In the genomic region with DNA sequence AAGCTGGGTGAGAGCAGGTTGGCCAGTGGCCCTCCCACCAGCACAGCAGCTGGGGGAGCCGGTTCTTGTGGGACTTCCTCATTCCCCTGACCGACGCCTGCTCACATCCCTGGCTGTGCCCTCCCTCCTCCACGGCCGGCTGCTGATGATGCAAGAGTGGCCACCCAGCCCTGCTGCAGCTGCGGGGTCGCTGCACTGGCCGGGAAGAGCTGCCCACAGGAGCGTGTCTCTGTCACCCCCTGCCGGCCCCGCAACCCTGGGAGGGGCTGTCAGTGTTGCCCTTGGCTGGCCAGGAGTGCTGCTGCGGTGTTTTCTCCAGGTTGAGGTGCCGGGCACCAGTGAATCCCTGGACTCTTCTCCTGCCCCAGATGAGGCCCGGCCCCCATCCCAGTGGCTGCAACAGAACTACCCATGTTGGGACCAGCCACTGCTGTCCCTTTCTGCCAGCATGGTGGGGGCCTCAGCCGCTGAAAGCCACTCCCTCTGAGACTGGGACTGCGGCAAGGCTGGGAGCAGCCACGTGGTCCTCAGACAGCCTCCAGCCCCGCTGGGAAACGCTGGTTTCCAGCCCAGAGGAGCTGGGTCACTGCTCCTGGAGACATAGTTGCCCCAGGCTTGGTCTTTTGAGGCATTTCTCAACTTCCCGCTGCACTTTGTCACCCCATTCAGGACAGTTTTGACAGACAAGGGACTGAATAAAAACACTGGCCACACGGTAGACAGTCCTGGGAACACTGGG, we compare ENCODE assay signal across 1 cellular context.
A peak's percentile ranks its signal among the peaks of the same experiment; 100 is the strongest.
TF ChIP-seq lines count a peak whose summit lies in the region.

No MANE protein-coding gene starts in this region.

TF ChIP-seq in K562, 482 proteins besides CTCF, POLR2A, EP300 and RAD21 (continues in another document):
- TF ChIP-seq TAF15 (IDR thresholded peaks at IDR 0.05; ENCODE audit: low read depth, low read length) (no peak), ZNF699 (CRISPR knock-in tag; IDR thresholded peaks at IDR 0.05; ENCODE audit: insufficient replicate concordance) (no peak), NR2C2 (CRISPR knock-in tag; IDR thresholded peaks at IDR 0.05) (no peak), NR2C2 (tag; IDR thresholded peaks at IDR 0.05) (no peak; the same call in 1 of the 2 replicates), ZBTB8A (IDR thresholded peaks at IDR 0.05; ENCODE audit: partially characterized antibody) (no peak), BHLHE40 (IDR thresholded peaks at IDR 0.05; ENCODE audit: low read length) (peak; percentile 60), MAZ (CRISPR knock-in tag; conservative IDR thresholded peaks at IDR 0.05 in 1 of 2, IDR thresholded peaks at IDR 0.05 in 1 of 2) (peak; percentile 78 to 86), NFE2 (IDR thresholded peaks at IDR 0.05; ENCODE audit: low read depth) (no peak), U2AF1 (optimal IDR thresholded peaks at IDR 0.05; ENCODE audit: low read depth, low read length) (no peak), EP400 (IDR thresholded peaks at IDR 0.05) (peak; percentile 92), MYBL2 (IDR thresholded peaks at IDR 0.05; ENCODE audit: low read depth) (no peak), MYBL2 (CRISPR knock-in tag; IDR thresholded peaks at IDR 0.05; ENCODE audit: borderline replicate concordance) (no peak), TBP (optimal IDR thresholded peaks at IDR 0.05; ENCODE audit: low read depth, low read length) (peak; percentile 52), IRF2 (CRISPR knock-in tag; IDR thresholded peaks at IDR 0.05) (no peak), MCM7 (IDR thresholded peaks at IDR 0.05) (no peak), TRIM28 (IDR thresholded peaks at IDR 0.05) (no peak), C11orf30 (IDR thresholded peaks at IDR 0.05; ENCODE audit: low read depth) (peak; percentile 20; the same call in 1 of the 2 replicates), MED1 (CRISPR knock-in tag; IDR thresholded peaks at IDR 0.05; ENCODE audit: borderline replicate concordance) (no peak), HDAC2 (IDR thresholded peaks at IDR 0.05) (peak; percentile 67), ZNF507 (tag; conservative IDR thresholded peaks at IDR 0.05) (no peak), SRSF7 (optimal IDR thresholded peaks at IDR 0.05; ENCODE audit: low read depth, low read length) (no peak), RFX1 (IDR thresholded peaks at IDR 0.05) (no peak), GABPA (tag; conservative IDR thresholded peaks at IDR 0.05; ENCODE audit: low read depth) (0 out of 2 replicates have a peak, but pooled peaks have one; percentile 25), BRD9 (IDR thresholded peaks at IDR 0.05; ENCODE audit: low read depth, partially characterized antibody) (no peak), ZFP30 (CRISPR knock-in tag; IDR thresholded peaks at IDR 0.05; ENCODE audit: borderline replicate concordance) (no peak), SMARCA4 (IDR thresholded peaks at IDR 0.05) (peak; percentile 38; the same call in 1 of the 2 replicates), HDAC6 (IDR thresholded peaks at IDR 0.05; ENCODE audit: low read depth, low read length) (no peak), TCF3 (CRISPR knock-in tag; IDR thresholded peaks at IDR 0.05) (peak; percentile 36; the same call in 1 of the 2 replicates)
- TF ChIP-seq, protein P1, sequence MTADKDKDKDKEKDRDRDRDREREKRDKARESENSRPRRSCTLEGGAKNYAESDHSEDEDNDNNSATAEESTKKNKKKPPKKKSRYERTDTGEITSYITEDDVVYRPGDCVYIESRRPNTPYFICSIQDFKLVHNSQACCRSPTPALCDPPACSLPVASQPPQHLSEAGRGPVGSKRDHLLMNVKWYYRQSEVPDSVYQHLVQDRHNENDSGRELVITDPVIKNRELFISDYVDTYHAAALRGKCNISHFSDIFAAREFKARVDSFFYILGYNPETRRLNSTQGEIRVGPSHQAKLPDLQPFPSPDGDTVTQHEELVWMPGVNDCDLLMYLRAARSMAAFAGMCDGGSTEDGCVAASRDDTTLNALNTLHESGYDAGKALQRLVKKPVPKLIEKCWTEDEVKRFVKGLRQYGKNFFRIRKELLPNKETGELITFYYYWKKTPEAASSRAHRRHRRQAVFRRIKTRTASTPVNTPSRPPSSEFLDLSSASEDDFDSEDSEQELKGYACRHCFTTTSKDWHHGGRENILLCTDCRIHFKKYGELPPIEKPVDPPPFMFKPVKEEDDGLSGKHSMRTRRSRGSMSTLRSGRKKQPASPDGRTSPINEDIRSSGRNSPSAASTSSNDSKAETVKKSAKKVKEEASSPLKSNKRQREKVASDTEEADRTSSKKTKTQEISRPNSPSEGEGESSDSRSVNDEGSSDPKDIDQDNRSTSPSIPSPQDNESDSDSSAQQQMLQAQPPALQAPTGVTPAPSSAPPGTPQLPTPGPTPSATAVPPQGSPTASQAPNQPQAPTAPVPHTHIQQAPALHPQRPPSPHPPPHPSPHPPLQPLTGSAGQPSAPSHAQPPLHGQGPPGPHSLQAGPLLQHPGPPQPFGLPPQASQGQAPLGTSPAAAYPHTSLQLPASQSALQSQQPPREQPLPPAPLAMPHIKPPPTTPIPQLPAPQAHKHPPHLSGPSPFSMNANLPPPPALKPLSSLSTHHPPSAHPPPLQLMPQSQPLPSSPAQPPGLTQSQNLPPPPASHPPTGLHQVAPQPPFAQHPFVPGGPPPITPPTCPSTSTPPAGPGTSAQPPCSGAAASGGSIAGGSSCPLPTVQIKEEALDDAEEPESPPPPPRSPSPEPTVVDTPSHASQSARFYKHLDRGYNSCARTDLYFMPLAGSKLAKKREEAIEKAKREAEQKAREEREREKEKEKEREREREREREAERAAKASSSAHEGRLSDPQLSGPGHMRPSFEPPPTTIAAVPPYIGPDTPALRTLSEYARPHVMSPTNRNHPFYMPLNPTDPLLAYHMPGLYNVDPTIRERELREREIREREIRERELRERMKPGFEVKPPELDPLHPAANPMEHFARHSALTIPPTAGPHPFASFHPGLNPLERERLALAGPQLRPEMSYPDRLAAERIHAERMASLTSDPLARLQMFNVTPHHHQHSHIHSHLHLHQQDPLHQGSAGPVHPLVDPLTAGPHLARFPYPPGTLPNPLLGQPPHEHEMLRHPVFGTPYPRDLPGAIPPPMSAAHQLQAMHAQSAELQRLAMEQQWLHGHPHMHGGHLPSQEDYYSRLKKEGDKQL (CRISPR knock-in tag; IDR thresholded peaks at IDR 0.05; ENCODE audit: borderline replicate concordance), result no peak
- TF ChIP-seq, protein P2, sequence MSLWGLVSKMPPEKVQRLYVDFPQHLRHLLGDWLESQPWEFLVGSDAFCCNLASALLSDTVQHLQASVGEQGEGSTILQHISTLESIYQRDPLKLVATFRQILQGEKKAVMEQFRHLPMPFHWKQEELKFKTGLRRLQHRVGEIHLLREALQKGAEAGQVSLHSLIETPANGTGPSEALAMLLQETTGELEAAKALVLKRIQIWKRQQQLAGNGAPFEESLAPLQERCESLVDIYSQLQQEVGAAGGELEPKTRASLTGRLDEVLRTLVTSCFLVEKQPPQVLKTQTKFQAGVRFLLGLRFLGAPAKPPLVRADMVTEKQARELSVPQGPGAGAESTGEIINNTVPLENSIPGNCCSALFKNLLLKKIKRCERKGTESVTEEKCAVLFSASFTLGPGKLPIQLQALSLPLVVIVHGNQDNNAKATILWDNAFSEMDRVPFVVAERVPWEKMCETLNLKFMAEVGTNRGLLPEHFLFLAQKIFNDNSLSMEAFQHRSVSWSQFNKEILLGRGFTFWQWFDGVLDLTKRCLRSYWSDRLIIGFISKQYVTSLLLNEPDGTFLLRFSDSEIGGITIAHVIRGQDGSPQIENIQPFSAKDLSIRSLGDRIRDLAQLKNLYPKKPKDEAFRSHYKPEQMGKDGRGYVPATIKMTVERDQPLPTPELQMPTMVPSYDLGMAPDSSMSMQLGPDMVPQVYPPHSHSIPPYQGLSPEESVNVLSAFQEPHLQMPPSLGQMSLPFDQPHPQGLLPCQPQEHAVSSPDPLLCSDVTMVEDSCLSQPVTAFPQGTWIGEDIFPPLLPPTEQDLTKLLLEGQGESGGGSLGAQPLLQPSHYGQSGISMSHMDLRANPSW (CRISPR knock-in tag; IDR thresholded peaks at IDR 0.05), result no peak
- TF ChIP-seq, protein P3, sequence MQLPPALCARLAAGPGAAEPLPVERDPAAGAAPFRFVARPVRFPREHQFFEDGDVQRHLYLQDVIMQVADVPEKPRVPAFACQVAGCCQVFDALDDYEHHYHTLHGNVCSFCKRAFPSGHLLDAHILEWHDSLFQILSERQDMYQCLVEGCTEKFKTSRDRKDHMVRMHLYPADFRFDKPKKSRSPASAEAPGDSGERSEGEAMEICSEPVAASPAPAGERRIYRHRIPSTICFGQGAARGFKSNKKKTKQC (CRISPR knock-in tag; IDR thresholded peaks at IDR 0.05), result no peak; the same call in 1 of the 2 replicates
- TF ChIP-seq, protein P4, sequence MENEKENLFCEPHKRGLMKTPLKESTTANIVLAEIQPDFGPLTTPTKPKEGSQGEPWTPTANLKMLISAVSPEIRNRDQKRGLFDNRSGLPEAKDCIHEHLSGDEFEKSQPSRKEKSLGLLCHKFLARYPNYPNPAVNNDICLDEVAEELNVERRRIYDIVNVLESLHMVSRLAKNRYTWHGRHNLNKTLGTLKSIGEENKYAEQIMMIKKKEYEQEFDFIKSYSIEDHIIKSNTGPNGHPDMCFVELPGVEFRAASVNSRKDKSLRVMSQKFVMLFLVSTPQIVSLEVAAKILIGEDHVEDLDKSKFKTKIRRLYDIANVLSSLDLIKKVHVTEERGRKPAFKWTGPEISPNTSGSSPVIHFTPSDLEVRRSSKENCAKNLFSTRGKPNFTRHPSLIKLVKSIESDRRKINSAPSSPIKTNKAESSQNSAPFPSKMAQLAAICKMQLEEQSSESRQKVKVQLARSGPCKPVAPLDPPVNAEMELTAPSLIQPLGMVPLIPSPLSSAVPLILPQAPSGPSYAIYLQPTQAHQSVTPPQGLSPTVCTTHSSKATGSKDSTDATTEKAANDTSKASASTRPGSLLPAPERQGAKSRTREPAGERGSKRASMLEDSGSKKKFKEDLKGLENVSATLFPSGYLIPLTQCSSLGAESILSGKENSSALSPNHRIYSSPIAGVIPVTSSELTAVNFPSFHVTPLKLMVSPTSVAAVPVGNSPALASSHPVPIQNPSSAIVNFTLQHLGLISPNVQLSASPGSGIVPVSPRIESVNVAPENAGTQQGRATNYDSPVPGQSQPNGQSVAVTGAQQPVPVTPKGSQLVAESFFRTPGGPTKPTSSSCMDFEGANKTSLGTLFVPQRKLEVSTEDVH (IDR thresholded peaks at IDR 0.05; ENCODE audit: low read depth, partially characterized antibody), result no peak
- TF ChIP-seq, protein P5, sequence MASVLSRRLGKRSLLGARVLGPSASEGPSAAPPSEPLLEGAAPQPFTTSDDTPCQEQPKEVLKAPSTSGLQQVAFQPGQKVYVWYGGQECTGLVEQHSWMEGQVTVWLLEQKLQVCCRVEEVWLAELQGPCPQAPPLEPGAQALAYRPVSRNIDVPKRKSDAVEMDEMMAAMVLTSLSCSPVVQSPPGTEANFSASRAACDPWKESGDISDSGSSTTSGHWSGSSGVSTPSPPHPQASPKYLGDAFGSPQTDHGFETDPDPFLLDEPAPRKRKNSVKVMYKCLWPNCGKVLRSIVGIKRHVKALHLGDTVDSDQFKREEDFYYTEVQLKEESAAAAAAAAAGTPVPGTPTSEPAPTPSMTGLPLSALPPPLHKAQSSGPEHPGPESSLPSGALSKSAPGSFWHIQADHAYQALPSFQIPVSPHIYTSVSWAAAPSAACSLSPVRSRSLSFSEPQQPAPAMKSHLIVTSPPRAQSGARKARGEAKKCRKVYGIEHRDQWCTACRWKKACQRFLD (CRISPR knock-in tag; IDR thresholded peaks at IDR 0.05), result peak; percentile 33
- TF ChIP-seq, protein P6, sequence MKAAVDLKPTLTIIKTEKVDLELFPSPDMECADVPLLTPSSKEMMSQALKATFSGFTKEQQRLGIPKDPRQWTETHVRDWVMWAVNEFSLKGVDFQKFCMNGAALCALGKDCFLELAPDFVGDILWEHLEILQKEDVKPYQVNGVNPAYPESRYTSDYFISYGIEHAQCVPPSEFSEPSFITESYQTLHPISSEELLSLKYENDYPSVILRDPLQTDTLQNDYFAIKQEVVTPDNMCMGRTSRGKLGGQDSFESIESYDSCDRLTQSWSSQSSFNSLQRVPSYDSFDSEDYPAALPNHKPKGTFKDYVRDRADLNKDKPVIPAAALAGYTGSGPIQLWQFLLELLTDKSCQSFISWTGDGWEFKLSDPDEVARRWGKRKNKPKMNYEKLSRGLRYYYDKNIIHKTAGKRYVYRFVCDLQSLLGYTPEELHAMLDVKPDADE (conservative IDR thresholded peaks at IDR 0.05; ENCODE audit: control insufficient read depth, low read depth, low read length), result no peak; the same call in 1 of the 2 replicates
- TF ChIP-seq, protein P7, sequence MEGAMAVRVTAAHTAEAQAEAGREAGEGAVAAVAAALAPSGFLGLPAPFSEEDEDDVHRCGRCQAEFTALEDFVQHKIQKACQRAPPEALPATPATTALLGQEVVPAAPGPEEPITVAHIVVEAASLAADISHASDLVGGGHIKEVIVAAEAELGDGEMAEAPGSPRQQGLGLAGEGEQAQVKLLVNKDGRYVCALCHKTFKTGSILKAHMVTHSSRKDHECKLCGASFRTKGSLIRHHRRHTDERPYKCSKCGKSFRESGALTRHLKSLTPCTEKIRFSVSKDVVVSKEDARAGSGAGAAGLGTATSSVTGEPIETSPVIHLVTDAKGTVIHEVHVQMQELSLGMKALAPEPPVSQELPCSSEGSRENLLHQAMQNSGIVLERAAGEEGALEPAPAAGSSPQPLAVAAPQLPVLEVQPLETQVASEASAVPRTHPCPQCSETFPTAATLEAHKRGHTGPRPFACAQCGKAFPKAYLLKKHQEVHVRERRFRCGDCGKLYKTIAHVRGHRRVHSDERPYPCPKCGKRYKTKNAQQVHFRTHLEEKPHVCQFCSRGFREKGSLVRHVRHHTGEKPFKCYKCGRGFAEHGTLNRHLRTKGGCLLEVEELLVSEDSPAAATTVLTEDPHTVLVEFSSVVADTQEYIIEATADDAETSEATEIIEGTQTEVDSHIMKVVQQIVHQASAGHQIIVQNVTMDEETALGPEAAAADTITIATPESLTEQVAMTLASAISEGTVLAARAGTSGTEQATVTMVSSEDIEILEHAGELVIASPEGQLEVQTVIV (CRISPR knock-in tag; IDR thresholded peaks at IDR 0.05; ENCODE audit: borderline replicate concordance), result no peak
- TF ChIP-seq, protein P8, sequence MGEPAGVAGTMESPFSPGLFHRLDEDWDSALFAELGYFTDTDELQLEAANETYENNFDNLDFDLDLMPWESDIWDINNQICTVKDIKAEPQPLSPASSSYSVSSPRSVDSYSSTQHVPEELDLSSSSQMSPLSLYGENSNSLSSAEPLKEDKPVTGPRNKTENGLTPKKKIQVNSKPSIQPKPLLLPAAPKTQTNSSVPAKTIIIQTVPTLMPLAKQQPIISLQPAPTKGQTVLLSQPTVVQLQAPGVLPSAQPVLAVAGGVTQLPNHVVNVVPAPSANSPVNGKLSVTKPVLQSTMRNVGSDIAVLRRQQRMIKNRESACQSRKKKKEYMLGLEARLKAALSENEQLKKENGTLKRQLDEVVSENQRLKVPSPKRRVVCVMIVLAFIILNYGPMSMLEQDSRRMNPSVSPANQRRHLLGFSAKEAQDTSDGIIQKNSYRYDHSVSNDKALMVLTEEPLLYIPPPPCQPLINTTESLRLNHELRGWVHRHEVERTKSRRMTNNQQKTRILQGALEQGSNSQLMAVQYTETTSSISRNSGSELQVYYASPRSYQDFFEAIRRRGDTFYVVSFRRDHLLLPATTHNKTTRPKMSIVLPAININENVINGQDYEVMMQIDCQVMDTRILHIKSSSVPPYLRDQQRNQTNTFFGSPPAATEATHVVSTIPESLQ (CRISPR knock-in tag; IDR thresholded peaks at IDR 0.05), result peak; percentile 44; the same call in 1 of the 2 replicates
